Comparison of ENCODE assay signal across 26 cellular contexts in genomic region chr14:66330916-66331315, GRCh38.
A peak's percentile ranks its signal among the peaks of the same experiment; 100 is the strongest.
DNase-seq lines count a peak whose midpoint lies in the region; ATAC-seq and TF ChIP-seq lines count a peak whose summit lies in the region.
"Had no signal": no experiment of that assay in that cellular context is flagged by ENCODE, and none has a peak within 500 bp of the region (broad histone marks: within the 10 kb centered on the region; RNA-seq: fewer than 3 reads in every experiment).

No MANE protein-coding gene starts in this region.

- peak overlapping the region; percentile 21; the same call in 1 of the 2 replicates for H3K4me2 ChIP-seq in HCT116 (ENCODE audit: low read length)

- TF ChIP-seq CTCF in AG10803 (conservative IDR thresholded peaks at IDR 0.05; ENCODE audit: low read length), result no peak
- TF ChIP-seq CTCF in HCT116 (IDR thresholded peaks at IDR 0.05 in 2 of 3, conservative IDR thresholded peaks at IDR 0.05 in 1 of 3; ENCODE audit: borderline replicate concordance in 1 of 3, insufficient read depth in 1 of 3, low read depth in 2 of 3, low read length in 2 of 3), result no peak
- no peak for TF ChIP-seq CTCF in fibroblast of the aortic adventitia (IDR thresholded peaks at IDR 0.05; ENCODE audit: insufficient read depth, low read length)

- H3K27me3 ChIP-seq in HCT116 (ENCODE audit: insufficient read depth, low read length) (no peaks in the 10 kb centered on the region), adipocyte (replicated peaks; ENCODE audit: control insufficient read depth, insufficient read depth, low read length) (no peaks in the 10 kb centered on the region)
- H3K27me3 ChIP-seq: cardiac muscle cell, heart right ventricle, suprapubic skin had no signal

- no peak overlapping the region for H2AFZ ChIP-seq in HCT116 (ENCODE audit: low read depth, low read length, poor library complexity, severe bottlenecking)

- intact Hi-C loops in HCT116 (cut with micrococcal nuclease), result no loop called here

- H3K4me1 ChIP-seq in HCT116 (ENCODE audit: control insufficient read depth in 1 of 2, insufficient read depth in 2 of 2, low read length in 2 of 2) (peaks cover 2 to 9% of the 10 kb centered on the region in 2 experiments; a peak in 2 of 4 replicates), adipocyte (ENCODE audit: control insufficient read depth, insufficient read depth, low read length) (no peaks in the 10 kb centered on the region)
- H3K4me1 ChIP-seq: HAP-1, heart right ventricle, suprapubic skin had no signal

- H3K9me2 ChIP-seq in HCT116 (ENCODE audit: insufficient read depth), result no peaks in the 10 kb centered on the region

- CTCF ChIA-PET in HCT116 (lab: Charles Lee), result no interaction called here

- H3K9ac ChIP-seq in HCT116 (ENCODE audit: low read length), result no peak overlapping the region
- H3K9ac ChIP-seq in adipocyte (ENCODE audit: low read length), result no peak overlapping the region

- DNase-seq in AG10803 (ENCODE audit: low read depth) (peak; percentile 2), HCT116 (ENCODE audit: low read depth, low spot score) (no peak), adipocyte (ENCODE audit: low read depth) (peak; percentile 1), fibroblast of the aortic adventitia (ENCODE audit: low read depth) (peak; percentile 37), LoVo (ENCODE audit: low spot score) (no peak)
- no peak for DNase-seq in stimulated activated CD4-positive, alpha-beta T cell treated with anti-CD3 and anti-CD28 coated beads, Interleukin-4, amount 100 ng/mL, for 24 hours
- DNase-seq: activated CD4-positive, alpha-beta T cell treated with anti-CD3 and anti-CD28 coated beads, Interleukin-2, amount 50 U/mL, for 48 hours; activated CD8-positive, alpha-beta memory T cell treated with anti-CD3 and anti-CD28 coated beads, Interleukin-2, amount 50 U/mL, for 48 hours; activated naive CD8-positive, alpha-beta T cell treated with anti-CD3 and anti-CD28 coated beads, Interleukin-2, amount 50 U/mL, for 24 hours; C1 segment of cervical spinal cord; GDM1; heart right ventricle; KBM-7; mucosa of descending colon; MV-4-11; NCI-H1694 treated with DMSO at 0.1 percent for 48 hours; NCI-H774; SIG-M5; T-helper 1 cell had no signal

- RAD21 ChIA-PET in HCT116 (lab: Charles Lee; ENCODE audit: low non-redundant PET in 1 of 2, low total read pairs in 2 of 2, uncharacterized antibody in 2 of 2, unreplicated experiment in 2 of 2), result no interaction called here

- POLR2A ChIA-PET in HCT116 (lab: Charles Lee), result no interaction called here

- H3K9me3 ChIP-seq in HCT116 (ENCODE audit: control insufficient read depth in 1 of 2, insufficient read depth in 1 of 2, low read depth in 1 of 2, low read length in 2 of 2) (no peaks in the 10 kb centered on the region), adipocyte (ENCODE audit: control insufficient read depth, low read length) (peaks cover 3% of the 10 kb centered on the region)
- H3K9me3 ChIP-seq: HAP-1, mucosa of descending colon, suprapubic skin had no signal

- H3K36me3 ChIP-seq in HCT116 (ENCODE audit: control insufficient read depth in 1 of 2, insufficient read depth in 2 of 2, low read length in 2 of 2), result no peaks in the 10 kb centered on the region
- H3K36me3 ChIP-seq in adipocyte (ENCODE audit: control insufficient read depth, insufficient read depth, low read length, severe bottlenecking), result no peaks in the 10 kb centered on the region
- H3K36me3 ChIP-seq: cardiac muscle cell, HAP-1, heart right ventricle, suprapubic skin had no signal

- no peak overlapping the region for H3K4me3 ChIP-seq in AG10803 (ENCODE audit: low read length)
- H3K4me3 ChIP-seq in HCT116 (replicated peaks in 1 of 2; ENCODE audit: low read depth in 1 of 2, low read length in 2 of 2), result no peak overlapping the region
- no peak overlapping the region for H3K4me3 ChIP-seq in adipocyte (ENCODE audit: low read length)
- H3K4me3 ChIP-seq in fibroblast of the aortic adventitia (ENCODE audit: low read depth, low read length), result no peak overlapping the region
- H3K4me3 ChIP-seq: cardiac muscle cell, HAP-1, heart right ventricle, mucosa of descending colon, suprapubic skin had no signal

- ATAC-seq in HCT116 (no peak), HG02798 (IDR thresholded peaks at IDR 0.05; ENCODE audit: poor library complexity, unreplicated experiment) (no peak), HG03280 (IDR thresholded peaks at IDR 0.05; ENCODE audit: unreplicated experiment) (no peak)
- ATAC-seq: activated naive CD8-positive, alpha-beta T cell treated with anti-CD3 and anti-CD28 coated beads, Interleukin-2, amount 50 U/mL, for 24 hours; left lobe of liver; mucosa of descending colon had no signal

- no peak for TF ChIP-seq POLR2A in HCT116 (IDR thresholded peaks at IDR 0.05; ENCODE audit: borderline replicate concordance, extremely low read depth, insufficient read depth, insufficient read length)

- no peaks in the 10 kb centered on the region for H3K79me2 ChIP-seq in HCT116 (ENCODE audit: insufficient read depth, low read length)

- no peaks in the 10 kb centered on the region for H4K20me1 ChIP-seq in HCT116 (ENCODE audit: insufficient read depth)

- no peak overlapping the region for H3K27ac ChIP-seq in HCT116 (ENCODE audit: low read depth, low read length)
- H3K27ac ChIP-seq: cardiac muscle cell, heart right ventricle, suprapubic skin, VCaP had no signal

- no peak for TF ChIP-seq RAD21 in HCT116 (IDR thresholded peaks at IDR 0.05; ENCODE audit: low read depth)

- no TSS peak for BruUV-seq in HCT116 (replicated peaks; lab: Mats Ljungman, UMichigan)

TF ChIP-seq in HCT116, 20 proteins besides CTCF, POLR2A, EP300 and RAD21:
- TF ChIP-seq REST (IDR thresholded peaks at IDR 0.05; ENCODE audit: low read depth) (no peak), EGR1 (IDR thresholded peaks at IDR 0.05; ENCODE audit: low read depth) (peak; percentile 65; the same call in 1 of the 2 replicates), ELF1 (IDR thresholded peaks at IDR 0.05; ENCODE audit: borderline replicate concordance, low read depth) (no peak), POLR2AphosphoS5 (IDR thresholded peaks at IDR 0.05; ENCODE audit: low read depth, low read length) (no peak), ZNF274 (IDR thresholded peaks at IDR 0.05; ENCODE audit: low read depth, low read length) (no peak)

Comparison
In these comparisons a context has a peak if more than half of its experiments do, and no peak if none do; other contexts are left out.
1. DNase-seq: peak in AG10803 (single experiment), adipocyte (single experiment) and fibroblast of the aortic adventitia (single experiment); none in HCT116 (single experiment), stimulated activated CD4-positive, alpha-beta T cell treated with anti-CD3 and anti-CD28 coated beads, Interleukin-4, amount 100 ng/mL, for 24 hours (single experiment) and LoVo (single experiment).